In the genomic region with DNA sequence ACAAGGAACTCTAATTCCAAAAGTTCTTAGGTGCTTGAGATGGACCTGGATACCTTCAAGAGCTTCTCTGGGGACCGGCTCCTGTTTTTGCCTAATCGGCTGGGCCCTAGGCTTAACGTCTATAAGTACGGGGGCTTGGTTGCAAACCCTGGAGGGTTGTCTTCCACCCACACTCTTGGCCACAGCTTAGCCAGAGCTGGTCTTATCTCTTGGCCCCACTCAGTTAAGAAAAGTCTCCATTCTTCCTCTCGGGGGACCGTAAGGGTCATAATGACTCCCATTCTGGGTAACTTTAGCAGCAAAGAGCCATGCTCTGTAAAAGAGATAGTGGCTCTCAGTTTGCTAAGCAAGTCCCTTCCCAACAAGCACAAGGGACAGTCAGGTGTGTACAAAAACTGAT, we compare ENCODE assay signal across 1 cellular context.
TF ChIP-seq lines count a peak whose summit lies in the region.

No MANE protein-coding gene starts in this region.

TF ChIP-seq in K562, 482 proteins besides CTCF, POLR2A, EP300 and RAD21 (continued from another document):
- TF ChIP-seq, protein P1, sequence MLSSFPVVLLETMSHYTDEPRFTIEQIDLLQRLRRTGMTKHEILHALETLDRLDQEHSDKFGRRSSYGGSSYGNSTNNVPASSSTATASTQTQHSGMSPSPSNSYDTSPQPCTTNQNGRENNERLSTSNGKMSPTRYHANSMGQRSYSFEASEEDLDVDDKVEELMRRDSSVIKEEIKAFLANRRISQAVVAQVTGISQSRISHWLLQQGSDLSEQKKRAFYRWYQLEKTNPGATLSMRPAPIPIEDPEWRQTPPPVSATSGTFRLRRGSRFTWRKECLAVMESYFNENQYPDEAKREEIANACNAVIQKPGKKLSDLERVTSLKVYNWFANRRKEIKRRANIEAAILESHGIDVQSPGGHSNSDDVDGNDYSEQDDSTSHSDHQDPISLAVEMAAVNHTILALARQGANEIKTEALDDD (IDR thresholded peaks at IDR 0.05): 0 out of 2 replicates have a peak, but pooled peaks have one; percentile 17
- peak; percentile 61 for TF ChIP-seq CBFA2T2 (conservative IDR thresholded peaks at IDR 0.05)
